Comparison of ENCODE assay signal across 8 cellular contexts in the genomic region with DNA sequence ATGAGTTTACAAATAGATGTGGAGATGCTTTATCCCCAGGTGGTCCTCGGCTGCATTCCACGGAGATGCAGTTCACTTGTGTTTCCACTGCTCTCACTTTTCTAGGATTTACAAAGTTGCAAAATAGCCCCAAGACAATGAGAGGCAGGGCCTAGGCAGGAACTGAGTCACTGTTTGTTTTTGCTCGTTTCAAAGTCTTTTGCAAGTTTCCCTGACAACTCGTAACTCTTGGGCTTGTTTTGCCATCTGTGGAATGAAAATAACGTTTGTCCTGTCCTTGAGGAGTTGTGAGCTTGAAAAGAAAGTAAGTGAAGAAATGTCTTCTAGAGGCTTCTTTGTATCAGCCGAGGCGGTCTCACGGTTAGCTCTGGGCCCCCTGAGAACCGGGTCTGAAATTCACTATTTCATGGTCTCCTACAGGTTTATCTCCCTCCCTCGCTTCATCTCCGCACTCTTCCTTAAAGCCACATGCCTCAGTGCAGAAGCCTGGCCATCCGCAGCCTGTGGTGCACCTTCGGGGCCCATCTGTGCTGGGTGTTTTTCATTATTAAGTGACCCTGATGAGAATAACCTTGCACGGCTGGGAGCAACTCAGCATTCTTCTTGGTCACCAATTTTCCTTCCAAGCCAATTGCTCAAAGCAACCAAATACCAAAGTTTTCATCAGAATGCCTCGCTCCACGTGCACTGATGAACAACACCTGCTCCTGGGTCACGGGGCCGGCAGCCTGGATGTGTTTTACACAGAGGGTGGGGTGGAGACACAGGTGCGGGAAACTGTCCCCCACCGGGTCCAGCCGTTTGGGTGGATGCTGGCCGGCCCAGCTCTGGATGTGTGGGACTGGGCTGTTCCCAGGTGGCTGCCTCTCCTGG.
A peak's percentile ranks its signal among the peaks of the same experiment; 100 is the strongest.
DNase-seq lines count a peak whose midpoint lies in the region; ATAC-seq, FAIRE-seq and TF ChIP-seq lines count a peak whose summit lies in the region.
"Not testable (repeated sequence)": the region's sequence is repeated elsewhere in the genome, so short reads cannot be mapped to it uniquely, and the experiment has no call there.

No MANE protein-coding gene starts in this region.

- H3K23ac ChIP-seq in neuronal stem cell (ENCODE audit: low read depth, low read length, poor library complexity), result not testable (repeated sequence)

- intact Hi-C loops in Caco-2 (cut with micrococcal nuclease; ENCODE audit: unreplicated experiment); thyroid gland (cut with DNase I): not testable (repeated sequence)

- H3K79me2 ChIP-seq in astrocyte (ENCODE audit: insufficient read depth, low read length), result not testable (repeated sequence)

- not testable (repeated sequence) for H3K4ac ChIP-seq in neuronal stem cell (ENCODE audit: low read length)

- TF ChIP-seq CTCF in Caco-2 (IDR thresholded peaks at IDR 0.05; ENCODE audit: insufficient read depth in 1 of 2, low read depth in 1 of 2, low read length in 1 of 2, severe bottlenecking in 1 of 2, unreplicated experiment in 1 of 2); astrocyte (IDR thresholded peaks at IDR 0.05; ENCODE audit: insufficient read depth, low read depth, low read length); epithelial cell of proximal tubule (conservative IDR thresholded peaks at IDR 0.05; ENCODE audit: low read depth, low read length); thyroid gland (IDR thresholded peaks at IDR 0.05): not testable (repeated sequence)

- H3K4me3 Mint-ChIP-seq in Caco-2 (ENCODE audit: unreplicated experiment); astrocyte (ENCODE audit: unreplicated experiment): not testable (repeated sequence)
- H3K4me3 Mint-ChIP-seq in T-cell, result peak overlapping the region; percentile 37 to 59 (median 39)
- peak overlapping the region in 1 of 5 donors; percentile 27 for H3K4me3 Mint-ChIP-seq in immature natural killer cell

- in situ Hi-C loops in KBM-7 (cut with MboI; ENCODE audit: low pct_unique_long_range_greater_than_20kb, low sequenced_read_pairs), result not testable (repeated sequence)

- no CpG with 5 or more reads among the region's 22 CpGs for WGBS in neuronal stem cell (ENCODE audit: extremely low coverage in 2 of 2, insufficient read length in 2 of 2, insufficient replicate concordance in 1 of 2), 2 donors
- 50 to 61% methylated on average over 16 to 22 of the region's 22 CpGs for WGBS in thyroid gland, 2 donors

- peak overlapping the region; percentile 93 for H3K27ac ChIP-seq in astrocyte (ENCODE audit: low read depth, low read length)
- peak overlapping the region; percentile 40 for H3K27ac ChIP-seq in neuronal stem cell (replicated peaks; ENCODE audit: low read length)
- H3K27ac ChIP-seq in thyroid gland, result peak overlapping the region; percentile 6 to 66 (median 64)

- peak; percentile 44 to 66 for DNase-seq in Caco-2
- peak; percentile 67 for DNase-seq in KBM-7
- DNase-seq in T-cell, result peak in 17 of 34 experiments; percentile 12 to 61 (median 28)
- DNase-seq in astrocyte (ENCODE audit: low read depth), result peak; percentile 94
- peak; percentile 89 for DNase-seq in epithelial cell of proximal tubule (ENCODE audit: low read depth)
- DNase-seq in immature natural killer cell; neuronal stem cell (ENCODE audit: low spot score); thyroid gland: not testable (repeated sequence)

- TF ChIP-seq POLR2A in thyroid gland (IDR thresholded peaks at IDR 0.05), result not testable (repeated sequence)

- H2AK5ac ChIP-seq in neuronal stem cell (ENCODE audit: low read depth, low read length), result not testable (repeated sequence)

- BruUV-seq in Caco-2 (replicated peaks; lab: Mats Ljungman, UMichigan), result not testable (repeated sequence)

- CTCF ChIA-PET in Caco-2 (lab: Charles Lee); T-cell (lab: Charles Lee): not testable (repeated sequence)

- H3K4me1 ChIP-seq in Caco-2, result not testable (repeated sequence)
- H3K4me1 ChIP-seq in astrocyte (ENCODE audit: insufficient read depth, low read length), result peaks cover 17% of the 10 kb centered on the region
- peaks cover 5 to 17% of the 10 kb centered on the region in 2 donors for H3K4me1 ChIP-seq in neuronal stem cell (ENCODE audit: control insufficient read depth in 2 of 2, insufficient read depth in 1 of 2, low read depth in 1 of 2, low read length in 2 of 2)
- peaks cover 0 to 18% of the 10 kb centered on the region in 2 donors for H3K4me1 ChIP-seq in thyroid gland

- H3K36me3 ChIP-seq in Caco-2 (ENCODE audit: control insufficient read depth, insufficient read depth, low read length); astrocyte (ENCODE audit: insufficient read depth, low read length); neuronal stem cell (replicated peaks in 1 of 2; ENCODE audit: control insufficient read depth in 2 of 2, insufficient read depth in 2 of 2, low read length in 2 of 2); thyroid gland: not testable (repeated sequence)

- H4K8ac ChIP-seq in neuronal stem cell (ENCODE audit: low read depth, low read length), result not testable (repeated sequence)

- not testable (repeated sequence) for H2BK12ac ChIP-seq in neuronal stem cell (ENCODE audit: low read length)

- H3K27ac Mint-ChIP-seq in Caco-2 (ENCODE audit: unreplicated experiment) (peak overlapping the region; percentile 33), T-cell (peak overlapping the region; percentile 95 to 96), astrocyte (ENCODE audit: unreplicated experiment) (peak overlapping the region; percentile 84), immature natural killer cell (peak overlapping the region; percentile 74 to 91 (median 78))

- not testable (repeated sequence) for H3K27me3 Mint-ChIP-seq in Caco-2 (ENCODE audit: insufficient read depth, unreplicated experiment); T-cell; astrocyte (ENCODE audit: low read depth, unreplicated experiment); immature natural killer cell (ENCODE audit: low read depth in 3 of 3)

- H3K18ac ChIP-seq in neuronal stem cell (ENCODE audit: low read length), result peak overlapping the region; percentile 51

- H4K20me1 ChIP-seq in astrocyte (ENCODE audit: insufficient read depth, low read length), result not testable (repeated sequence)

- not testable (repeated sequence) for H2BK120ac ChIP-seq in neuronal stem cell (ENCODE audit: low read depth, low read length)

- H3K79me1 ChIP-seq in neuronal stem cell (ENCODE audit: low read depth, low read length), result not testable (repeated sequence)

- POLR2A ChIA-PET in Caco-2 (lab: Charles Lee); T-cell (lab: Charles Lee): not testable (repeated sequence)

- FAIRE-seq in astrocyte (lab: Jason Lieb, UNC), result peak; percentile 96

- not testable (repeated sequence) for H3K9me3 Mint-ChIP-seq in Caco-2 (ENCODE audit: unreplicated experiment); T-cell; astrocyte (ENCODE audit: unreplicated experiment); immature natural killer cell

- peak; percentile 49 to 68 (median 56) for ATAC-seq in T-cell (replicated peaks in 1 of 4)

- not testable (repeated sequence) for H3K4me3 ChIP-seq in Caco-2 (ENCODE audit: low read depth, low read length); astrocyte (ENCODE audit: insufficient read depth, low read depth, low read length); epithelial cell of proximal tubule (ENCODE audit: low read depth, low read length); thyroid gland (replicated peaks in 1 of 3)
- peak overlapping the region in 1 of 2 donors; percentile 9 for H3K4me3 ChIP-seq in neuronal stem cell (ENCODE audit: low read length in 2 of 2)

- not testable (repeated sequence) for H3K9me3 ChIP-seq in Caco-2; astrocyte (ENCODE audit: insufficient read depth, low read depth, low read length); neuronal stem cell (replicated peaks in 1 of 2; ENCODE audit: control insufficient read depth in 2 of 2, insufficient read depth in 1 of 2, low read depth in 1 of 2, low read length in 2 of 2); thyroid gland

- H3K4me1 Mint-ChIP-seq in Caco-2 (ENCODE audit: low read depth, unreplicated experiment) (peaks cover 13% of the 10 kb centered on the region), T-cell (peaks cover 46 to 53% (median 47%) of the 10 kb centered on the region in 3 donors), immature natural killer cell (peaks cover 54% of the 10 kb centered on the region in 2 donors)
- not testable (repeated sequence) for H3K4me1 Mint-ChIP-seq in astrocyte (ENCODE audit: low read depth, unreplicated experiment)

- H3K27me3 ChIP-seq in Caco-2 (replicated peaks; ENCODE audit: control insufficient read depth, insufficient read depth, low read length); astrocyte (ENCODE audit: insufficient read depth, low read length); neuronal stem cell (ENCODE audit: control insufficient read depth in 3 of 3, insufficient read depth in 3 of 3, low read depth in 1 of 3, low read length in 3 of 3); thyroid gland: not testable (repeated sequence)

- H2AFZ ChIP-seq in astrocyte (ENCODE audit: low read depth, low read length) (peak overlapping the region; percentile 14), neuronal stem cell (ENCODE audit: low read length) (peak overlapping the region; percentile 87)

- H3K14ac ChIP-seq in neuronal stem cell (ENCODE audit: low read length), result not testable (repeated sequence)

- not testable (repeated sequence) for H4K91ac ChIP-seq in neuronal stem cell (ENCODE audit: low read depth, low read length, poor library complexity)

- not testable (repeated sequence) for H2BK15ac ChIP-seq in neuronal stem cell (ENCODE audit: low read length)

- H3K9ac ChIP-seq in astrocyte (ENCODE audit: low read length), result peak overlapping the region; percentile 75
- H3K9ac ChIP-seq in neuronal stem cell (ENCODE audit: low read depth, low read length, poor library complexity), result not testable (repeated sequence)

- not testable (repeated sequence) for H2BK5ac ChIP-seq in neuronal stem cell (ENCODE audit: low read length)

- H3K36me3 Mint-ChIP-seq in Caco-2 (ENCODE audit: insufficient read depth, unreplicated experiment); astrocyte (ENCODE audit: low read depth, unreplicated experiment): not testable (repeated sequence)
- H3K36me3 Mint-ChIP-seq in T-cell (peaks cover 22% of the 10 kb centered on the region), immature natural killer cell (peaks cover 13 to 27% (median 20%) of the 10 kb centered on the region in 3 donors)

- H3K4me2 ChIP-seq in astrocyte (ENCODE audit: low read length), result peak overlapping the region; percentile 70
- not testable (repeated sequence) for H3K4me2 ChIP-seq in neuronal stem cell (ENCODE audit: insufficient read depth, low read length, poor library complexity, severe bottlenecking)

Comparison
In these comparisons a context has a peak if more than half of its experiments do, and no peak if none do; other contexts are left out.
1. H3K27ac Mint-ChIP-seq: peak in every context shown above with its lines; median percentile 96 in T-cell; 84 in astrocyte; 78 in immature natural killer cell; 33 in Caco-2.
2. H3K27ac ChIP-seq: peak in every context shown above with its lines; median percentile 93 in astrocyte; 64 in thyroid gland; 40 in neuronal stem cell.